ENCODE assay signal across 1 cellular context in genomic region chr20:44393608-44394519, GRCh38.
A peak's percentile ranks its signal among the peaks of the same experiment; 100 is the strongest.
TF ChIP-seq lines count a peak whose summit lies in the region.

No MANE protein-coding gene starts in this region.

TF ChIP-seq in HepG2, 621 proteins besides CTCF, POLR2A, EP300 and RAD21 (continued from another document and continues in another):
- TF ChIP-seq REXO4 (CRISPR knock-in tag; IDR thresholded peaks at IDR 0.05; ENCODE audit: borderline replicate concordance) (no peak), ZNF781 (CRISPR knock-in tag; IDR thresholded peaks at IDR 0.05; ENCODE audit: borderline replicate concordance, not compliant biosample characterization) (no peak), ZNF776 (CRISPR knock-in tag; IDR thresholded peaks at IDR 0.05) (no peak), ZNF775 (CRISPR knock-in tag; IDR thresholded peaks at IDR 0.05; ENCODE audit: borderline replicate concordance) (no peak), RBM39 (IDR thresholded peaks at IDR 0.05; ENCODE audit: low read depth, low read length, poor library complexity, severe bottlenecking) (no peak), ZSCAN9 (CRISPR knock-in tag; IDR thresholded peaks at IDR 0.05; ENCODE audit: borderline replicate concordance) (no peak), ELF1 (CRISPR knock-in tag; IDR thresholded peaks at IDR 0.05) (0 out of 2 replicates have a peak, but pooled peaks have one; percentile 2), ZNF383 (CRISPR knock-in tag; IDR thresholded peaks at IDR 0.05; ENCODE audit: borderline replicate concordance) (no peak), ZNF280D (CRISPR knock-in tag; IDR thresholded peaks at IDR 0.05) (no peak), CREB1 (IDR thresholded peaks at IDR 0.05) (no peak), CREB1 (CRISPR knock-in tag; IDR thresholded peaks at IDR 0.05) (no peak), ZHX2 (IDR thresholded peaks at IDR 0.05; ENCODE audit: low read depth) (no peak), ZHX2 (CRISPR knock-in tag; IDR thresholded peaks at IDR 0.05; ENCODE audit: borderline replicate concordance) (no peak; the same call in 1 of the 2 replicates), ZNF10 (CRISPR knock-in tag; IDR thresholded peaks at IDR 0.05; ENCODE audit: borderline replicate concordance, low read depth) (no peak), AHR (CRISPR knock-in tag; IDR thresholded peaks at IDR 0.05) (no peak; the same call in 1 of the 2 replicates), ZNF563 (CRISPR knock-in tag; IDR thresholded peaks at IDR 0.05) (0 out of 2 replicates have a peak, but pooled peaks have one; percentile 9), REPIN1 (CRISPR knock-in tag; IDR thresholded peaks at IDR 0.05; ENCODE audit: borderline replicate concordance, low read depth) (no peak; the same call in 1 of the 2 replicates), ZNF274 (CRISPR knock-in tag; IDR thresholded peaks at IDR 0.05) (no peak; the same call in 1 of the 2 replicates), PAWR (CRISPR knock-in tag; IDR thresholded peaks at IDR 0.05; ENCODE audit: borderline replicate concordance) (no peak), MIER3 (CRISPR knock-in tag; IDR thresholded peaks at IDR 0.05; ENCODE audit: borderline replicate concordance) (no peak), DMTF1 (CRISPR knock-in tag; IDR thresholded peaks at IDR 0.05) (0 out of 2 replicates have a peak, but pooled peaks have one; percentile 54), SP4 (CRISPR knock-in tag; IDR thresholded peaks at IDR 0.05) (no peak), YEATS2 (CRISPR knock-in tag; IDR thresholded peaks at IDR 0.05; ENCODE audit: borderline replicate concordance) (no peak), MAFG (CRISPR knock-in tag; IDR thresholded peaks at IDR 0.05) (no peak), TEAD3 (CRISPR knock-in tag; optimal IDR thresholded peaks at IDR 0.05; ENCODE audit: borderline replicate concordance) (no peak), ZNF704 (CRISPR knock-in tag; IDR thresholded peaks at IDR 0.05; ENCODE audit: borderline replicate concordance) (peak; percentile 15), ZNF710 (CRISPR knock-in tag; IDR thresholded peaks at IDR 0.05; ENCODE audit: borderline replicate concordance) (no peak), ZNF3 (CRISPR knock-in tag; IDR thresholded peaks at IDR 0.05) (no peak), RNF219 (CRISPR knock-in tag; IDR thresholded peaks at IDR 0.05) (no peak), TARDBP (CRISPR knock-in tag; IDR thresholded peaks at IDR 0.05) (peak; percentile 14; the same call in 1 of the 2 replicates), MXD4 (CRISPR knock-in tag; IDR thresholded peaks at IDR 0.05) (no peak), RFX3 (CRISPR knock-in tag; IDR thresholded peaks at IDR 0.05) (no peak), SP2 (CRISPR knock-in tag; IDR thresholded peaks at IDR 0.05) (no peak), ZNF749 (CRISPR knock-in tag; IDR thresholded peaks at IDR 0.05; ENCODE audit: borderline replicate concordance) (no peak), ZNF703 (CRISPR knock-in tag; IDR thresholded peaks at IDR 0.05; ENCODE audit: borderline replicate concordance) (no peak), TAF15 (IDR thresholded peaks at IDR 0.05; ENCODE audit: low read depth, low read length, poor library complexity, severe bottlenecking) (no peak), ZNF275 (CRISPR knock-in tag; IDR thresholded peaks at IDR 0.05; ENCODE audit: borderline replicate concordance) (no peak), AGO1 (IDR thresholded peaks at IDR 0.05; ENCODE audit: low read depth, low read length, poor library complexity, severe bottlenecking) (no peak), ZNF678 (CRISPR knock-in tag; IDR thresholded peaks at IDR 0.05) (peak; percentile 71; the same call in 1 of the 2 replicates), FOXM1 (CRISPR knock-in tag; IDR thresholded peaks at IDR 0.05) (no peak), PCBP2 (optimal IDR thresholded peaks at IDR 0.05; ENCODE audit: low read depth, low read length, poor library complexity, severe bottlenecking) (no peak), ZZZ3 (CRISPR knock-in tag; IDR thresholded peaks at IDR 0.05; ENCODE audit: borderline replicate concordance) (no peak), HMGA1 (CRISPR knock-in tag; conservative IDR thresholded peaks at IDR 0.05) (no peak), HOXA9 (CRISPR knock-in tag; IDR thresholded peaks at IDR 0.05; ENCODE audit: borderline replicate concordance) (peak; percentile 71; the same call in 1 of the 2 replicates), NFYB (CRISPR knock-in tag; IDR thresholded peaks at IDR 0.05) (no peak; the same call in 1 of the 2 replicates)
